Comparison of ENCODE assay signal across 25 cellular contexts in genomic region chr6:74222768-74223321, GRCh38.
DNase-seq lines count a peak whose midpoint lies in the region; ATAC-seq and TF ChIP-seq lines count a peak whose summit lies in the region.
"Had no signal": no experiment of that assay in that cellular context is flagged by ENCODE, and none has a peak within 500 bp of the region (broad histone marks: within the 10 kb centered on the region; RNA-seq: fewer than 3 reads in every experiment).

No MANE protein-coding gene starts in this region.

- no peak overlapping the region for H3K23ac ChIP-seq in mesendoderm (ENCODE audit: low read length)

- H3K79me1 ChIP-seq in mesendoderm (ENCODE audit: low read length), result no peaks in the 10 kb centered on the region

- no peaks in the 10 kb centered on the region for H3K4me1 Mint-ChIP-seq in activated CD4-positive, alpha-beta T cell treated with anti-CD3 and anti-CD28 coated beads for 36 hours
- H3K4me1 Mint-ChIP-seq: activated B cell treated with CpG ODN at 0.5 μM for 24 hours; CD8-positive, alpha-beta memory T cell; naive B cell had no signal

- H4K8ac ChIP-seq in mesendoderm (ENCODE audit: low read depth, low read length), result no peak overlapping the region

- in situ Hi-C loops in gastrocnemius medialis (cut with MboI; ENCODE audit: low sequenced_read_pairs in 4 of 4), result no loop called here

- no peak overlapping the region for H4K5ac ChIP-seq in mesendoderm (ENCODE audit: low read length)

- no peak overlapping the region for H3K4me2 ChIP-seq in mesendoderm (ENCODE audit: low read length)
- H3K4me2 ChIP-seq: KMS-11 had no signal

- POLR2A ChIA-PET in activated CD4-positive, alpha-beta T cell treated with anti-CD3 and anti-CD28 coated beads for 36 hours (lab: Charles Lee), result no interaction called here

- no peak overlapping the region for H2BK5ac ChIP-seq in mesendoderm (ENCODE audit: low read length)

- H3K56ac ChIP-seq in mesendoderm (ENCODE audit: low read length), result no peak overlapping the region

- H3K27me3 Mint-ChIP-seq in activated CD4-positive, alpha-beta T cell treated with anti-CD3 and anti-CD28 coated beads for 36 hours, result no peaks in the 10 kb centered on the region
- H3K27me3 Mint-ChIP-seq: activated B cell treated with CpG ODN at 0.5 μM for 24 hours; CD8-positive, alpha-beta memory T cell; naive B cell had no signal

- H3K9me3 Mint-ChIP-seq in activated CD4-positive, alpha-beta T cell treated with anti-CD3 and anti-CD28 coated beads for 36 hours (ENCODE audit: low read depth), result no peaks in the 10 kb centered on the region
- H3K9me3 Mint-ChIP-seq: activated B cell treated with CpG ODN at 0.5 μM for 24 hours had no signal

- DNase-seq in H4 (ENCODE audit: low spot score), result peak; percentile 19
- peak; percentile 36 for DNase-seq in SK-N-DZ (ENCODE audit: low spot score)
- peak; percentile 5 for DNase-seq in fibroblast of mammary gland (ENCODE audit: low read depth)
- peak; percentile 79 for DNase-seq in mesendoderm
- no peak for DNase-seq in ureter (ENCODE audit: low spot score)
- DNase-seq in activated CD4-positive, alpha-beta T cell treated with anti-CD3 and anti-CD28 coated beads for 36 hours, result no peak
- no peak for DNase-seq in gastrocnemius medialis
- DNase-seq: activated B cell treated with CpG ODN at 0.5 μM for 24 hours; activated CD8-positive, alpha-beta memory T cell treated with anti-CD3 and anti-CD28 coated beads for 24 hours; CD8-positive, alpha-beta memory T cell; central memory CD4-positive, alpha-beta T cell; DND-41; effector CD8-positive, alpha-beta T cell; HCEC 1CT; lower lobe of right lung; naive B cell; NCI-H187 treated with DMSO at 0.1 percent for 48 hours; NCI-H446 treated with DMSO at 0.1 percent for 48 hours; sigmoid colon; T-helper 2 cell; uterus had no signal

- TF ChIP-seq POLR2A in gastrocnemius medialis (IDR thresholded peaks at IDR 0.05), result no peak

- H3K79me2 ChIP-seq in mesendoderm (ENCODE audit: control insufficient read depth, insufficient read depth, low read length), result no peaks in the 10 kb centered on the region

- H2BK120ac ChIP-seq in mesendoderm (ENCODE audit: low read depth, low read length), result no peak overlapping the region

- intact Hi-C loops in activated CD4-positive, alpha-beta T cell treated with anti-CD3 and anti-CD28 coated beads for 36 hours (cut with DNase I, micrococcal nuclease), result no loop called here
- intact Hi-C loops in gastrocnemius medialis (cut with DNase I; ENCODE audit: low total_unique reads), result no loop called here

- H3K18ac ChIP-seq in mesendoderm (ENCODE audit: low read length), result no peak overlapping the region

- H3K27me3 ChIP-seq in mesendoderm (ENCODE audit: insufficient read depth, low read length, poor library complexity) (no peaks in the 10 kb centered on the region), gastrocnemius medialis (no peaks in the 10 kb centered on the region)
- H3K27me3 ChIP-seq: pancreas, sigmoid colon, SJSA1, uterus had no signal

- TF ChIP-seq CTCF in fibroblast of mammary gland (conservative IDR thresholded peaks at IDR 0.05; ENCODE audit: control insufficient read depth, insufficient read depth, low read depth, low read length), result no peak
- no peak for TF ChIP-seq CTCF in gastrocnemius medialis (IDR thresholded peaks at IDR 0.05 in 4 of 5, conservative IDR thresholded peaks at IDR 0.05 in 1 of 5)

- H2AK5ac ChIP-seq in mesendoderm (ENCODE audit: low read length), result no peak overlapping the region

- no CpG with 5 or more reads among the region's 12 CpGs for WGBS in mesendoderm (ENCODE audit: extremely low coverage, insufficient coverage, low lambda C conversion rate)

- ATAC-seq in activated CD4-positive, alpha-beta T cell treated with anti-CD3 and anti-CD28 coated beads for 36 hours, result no peak
- ATAC-seq in gastrocnemius medialis, result no peak
- ATAC-seq in HG03521 (IDR thresholded peaks at IDR 0.05; ENCODE audit: unreplicated experiment), result no peak
- ATAC-seq: lower lobe of right lung had no signal

- H3K36me3 ChIP-seq in mesendoderm (ENCODE audit: control insufficient read depth, insufficient read depth, low read length) (no peaks in the 10 kb centered on the region), gastrocnemius medialis (no peaks in the 10 kb centered on the region)
- H3K36me3 ChIP-seq: lower lobe of right lung, pancreas, sigmoid colon, SJSA1, uterus had no signal

- no peak overlapping the region for H3K27ac Mint-ChIP-seq in activated CD4-positive, alpha-beta T cell treated with anti-CD3 and anti-CD28 coated beads for 36 hours
- H3K27ac Mint-ChIP-seq: activated B cell treated with CpG ODN at 0.5 μM for 24 hours; CD8-positive, alpha-beta memory T cell; naive B cell had no signal

- H3K4me3 ChIP-seq in fibroblast of mammary gland (ENCODE audit: control insufficient read depth, low read depth, low read length) (no peak overlapping the region), mesendoderm (ENCODE audit: low read length) (no peak overlapping the region), gastrocnemius medialis (no peak overlapping the region)
- H3K4me3 ChIP-seq: lower lobe of right lung, pancreas, sigmoid colon, SJSA1, uterus had no signal

- no peak overlapping the region for H3K4me3 Mint-ChIP-seq in activated CD4-positive, alpha-beta T cell treated with anti-CD3 and anti-CD28 coated beads for 36 hours
- H3K4me3 Mint-ChIP-seq: activated B cell treated with CpG ODN at 0.5 μM for 24 hours; CD8-positive, alpha-beta memory T cell; naive B cell had no signal

- no peaks in the 10 kb centered on the region for H3K9me3 ChIP-seq in gastrocnemius medialis
- H3K9me3 ChIP-seq: lower lobe of right lung, pancreas, sigmoid colon, SJSA1, uterus had no signal

- no peaks in the 10 kb centered on the region for H3K4me1 ChIP-seq in mesendoderm (ENCODE audit: control insufficient read depth, low read depth, low read length)
- H3K4me1 ChIP-seq in gastrocnemius medialis, result no peaks in the 10 kb centered on the region
- H3K4me1 ChIP-seq: lower lobe of right lung, pancreas, sigmoid colon, SJSA1, uterus had no signal

- no peaks in the 10 kb centered on the region for H3K36me3 Mint-ChIP-seq in activated CD4-positive, alpha-beta T cell treated with anti-CD3 and anti-CD28 coated beads for 36 hours (ENCODE audit: low read depth)
- H3K36me3 Mint-ChIP-seq: naive B cell had no signal

- no peak overlapping the region for H2BK15ac ChIP-seq in mesendoderm (replicated peaks; ENCODE audit: low read depth)

- H3K27ac ChIP-seq in mesendoderm (ENCODE audit: low read depth, low read length) (no peak overlapping the region), gastrocnemius medialis (no peak overlapping the region)
- H3K27ac ChIP-seq: KMS-11, lower lobe of right lung, pancreas, sigmoid colon, SJSA1, uterus had no signal

- H3K4ac ChIP-seq in mesendoderm (ENCODE audit: low read depth, low read length), result no peak overlapping the region

- CTCF ChIA-PET in activated CD4-positive, alpha-beta T cell treated with anti-CD3 and anti-CD28 coated beads for 36 hours (lab: Charles Lee), result no interaction called here

- H3K9ac ChIP-seq in mesendoderm (ENCODE audit: low read length), result no peak overlapping the region
- H3K9ac ChIP-seq: KMS-11 had no signal

Comparison
In these comparisons a context has a peak if more than half of its experiments do, and no peak if none do; other contexts are left out.
1. DNase-seq: peak in H4 (single experiment), SK-N-DZ (single experiment), fibroblast of mammary gland (single experiment) and mesendoderm (single experiment); none in ureter (single experiment), activated CD4-positive, alpha-beta T cell treated with anti-CD3 and anti-CD28 coated beads for 36 hours (single experiment) and gastrocnemius medialis (0 of 2).